ENCODE assay signal across 2 cellular contexts in the genomic region with DNA sequence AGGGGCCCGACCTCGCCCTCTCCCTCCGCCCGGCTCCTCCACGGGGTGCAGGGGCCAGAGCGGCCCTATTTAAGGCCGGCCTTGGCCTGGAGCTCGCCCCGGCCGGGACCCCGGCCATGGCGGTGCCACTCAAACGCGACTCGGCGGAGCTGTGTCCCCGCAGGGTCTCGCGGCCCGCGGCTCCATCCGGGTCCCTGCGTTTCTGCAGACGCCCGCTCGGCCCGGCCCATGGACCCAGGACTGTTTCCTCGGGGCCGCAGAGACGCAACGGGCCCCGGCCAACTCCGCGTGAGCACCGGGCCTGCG.
TF ChIP-seq lines count a peak whose summit lies in the region.

No MANE protein-coding gene starts in this region.

TF ChIP-seq in HEK293, 187 proteins besides CTCF, POLR2A, EP300 and RAD21 (continued from another document and continues in another):
- TF ChIP-seq, protein P1, sequence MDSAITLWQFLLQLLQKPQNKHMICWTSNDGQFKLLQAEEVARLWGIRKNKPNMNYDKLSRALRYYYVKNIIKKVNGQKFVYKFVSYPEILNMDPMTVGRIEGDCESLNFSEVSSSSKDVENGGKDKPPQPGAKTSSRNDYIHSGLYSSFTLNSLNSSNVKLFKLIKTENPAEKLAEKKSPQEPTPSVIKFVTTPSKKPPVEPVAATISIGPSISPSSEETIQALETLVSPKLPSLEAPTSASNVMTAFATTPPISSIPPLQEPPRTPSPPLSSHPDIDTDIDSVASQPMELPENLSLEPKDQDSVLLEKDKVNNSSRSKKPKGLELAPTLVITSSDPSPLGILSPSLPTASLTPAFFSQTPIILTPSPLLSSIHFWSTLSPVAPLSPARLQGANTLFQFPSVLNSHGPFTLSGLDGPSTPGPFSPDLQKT (IDR thresholded peaks at IDR 0.05; ENCODE audit: borderline replicate concordance, low read depth, low read length): no peak
- TF ChIP-seq ZNF10 (tag by site-specific recombination; IDR thresholded peaks at IDR 0.05) (no peak), ZNF2 (tag by site-specific recombination; IDR thresholded peaks at IDR 0.05) (no peak), ZNF292 (tag by site-specific recombination; IDR thresholded peaks at IDR 0.05; ENCODE audit: borderline replicate concordance, low read depth) (no peak), WT1 (tag by site-specific recombination; IDR thresholded peaks at IDR 0.05) (no peak), SP3 (tag by site-specific recombination; IDR thresholded peaks at IDR 0.05) (no peak), ZNF335 (tag by site-specific recombination; conservative IDR thresholded peaks at IDR 0.05) (peak; percentile 81), IKZF3 (tag by site-specific recombination; IDR thresholded peaks at IDR 0.05) (no peak), ZNF623 (tag by site-specific recombination; IDR thresholded peaks at IDR 0.05) (no peak), ZNF394 (tag by site-specific recombination; IDR thresholded peaks at IDR 0.05; ENCODE audit: borderline replicate concordance) (no peak), SALL2 (tag by site-specific recombination; IDR thresholded peaks at IDR 0.05; ENCODE audit: borderline replicate concordance) (no peak), ZNF214 (tag by site-specific recombination; IDR thresholded peaks at IDR 0.05; ENCODE audit: borderline replicate concordance) (no peak), ZNF707 (tag by site-specific recombination; IDR thresholded peaks at IDR 0.05) (no peak), ZIC2 (tag by site-specific recombination; IDR thresholded peaks at IDR 0.05) (peak; percentile 50), ZNF837 (tag by site-specific recombination; IDR thresholded peaks at IDR 0.05) (no peak)
- TF ChIP-seq, protein P2, sequence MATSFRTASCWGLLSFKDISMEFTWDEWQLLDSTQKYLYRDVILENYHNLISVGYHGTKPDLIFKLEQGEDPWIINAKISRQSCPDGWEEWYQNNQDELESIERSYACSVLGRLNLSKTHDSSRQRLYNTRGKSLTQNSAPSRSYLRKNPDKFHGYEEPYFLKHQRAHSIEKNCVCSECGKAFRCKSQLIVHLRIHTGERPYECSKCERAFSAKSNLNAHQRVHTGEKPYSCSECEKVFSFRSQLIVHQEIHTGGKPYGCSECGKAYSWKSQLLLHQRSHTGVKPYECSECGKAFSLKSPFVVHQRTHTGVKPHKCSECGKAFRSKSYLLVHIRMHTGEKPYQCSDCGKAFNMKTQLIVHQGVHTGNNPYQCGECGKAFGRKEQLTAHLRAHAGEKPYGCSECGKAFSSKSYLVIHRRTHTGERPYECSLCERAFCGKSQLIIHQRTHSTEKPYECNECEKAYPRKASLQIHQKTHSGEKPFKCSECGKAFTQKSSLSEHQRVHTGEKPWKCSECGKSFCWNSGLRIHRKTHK (tag by site-specific recombination; IDR thresholded peaks at IDR 0.05): no peak
- TF ChIP-seq, protein P3, sequence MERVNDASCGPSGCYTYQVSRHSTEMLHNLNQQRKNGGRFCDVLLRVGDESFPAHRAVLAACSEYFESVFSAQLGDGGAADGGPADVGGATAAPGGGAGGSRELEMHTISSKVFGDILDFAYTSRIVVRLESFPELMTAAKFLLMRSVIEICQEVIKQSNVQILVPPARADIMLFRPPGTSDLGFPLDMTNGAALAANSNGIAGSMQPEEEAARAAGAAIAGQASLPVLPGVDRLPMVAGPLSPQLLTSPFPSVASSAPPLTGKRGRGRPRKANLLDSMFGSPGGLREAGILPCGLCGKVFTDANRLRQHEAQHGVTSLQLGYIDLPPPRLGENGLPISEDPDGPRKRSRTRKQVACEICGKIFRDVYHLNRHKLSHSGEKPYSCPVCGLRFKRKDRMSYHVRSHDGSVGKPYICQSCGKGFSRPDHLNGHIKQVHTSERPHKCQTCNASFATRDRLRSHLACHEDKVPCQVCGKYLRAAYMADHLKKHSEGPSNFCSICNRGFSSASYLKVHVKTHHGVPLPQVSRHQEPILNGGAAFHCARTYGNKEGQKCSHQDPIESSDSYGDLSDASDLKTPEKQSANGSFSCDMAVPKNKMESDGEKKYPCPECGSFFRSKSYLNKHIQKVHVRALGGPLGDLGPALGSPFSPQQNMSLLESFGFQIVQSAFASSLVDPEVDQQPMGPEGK (tag by site-specific recombination; IDR thresholded peaks at IDR 0.05): peak; percentile 19; the same call in 1 of the 2 replicates
- TF ChIP-seq, protein P4, sequence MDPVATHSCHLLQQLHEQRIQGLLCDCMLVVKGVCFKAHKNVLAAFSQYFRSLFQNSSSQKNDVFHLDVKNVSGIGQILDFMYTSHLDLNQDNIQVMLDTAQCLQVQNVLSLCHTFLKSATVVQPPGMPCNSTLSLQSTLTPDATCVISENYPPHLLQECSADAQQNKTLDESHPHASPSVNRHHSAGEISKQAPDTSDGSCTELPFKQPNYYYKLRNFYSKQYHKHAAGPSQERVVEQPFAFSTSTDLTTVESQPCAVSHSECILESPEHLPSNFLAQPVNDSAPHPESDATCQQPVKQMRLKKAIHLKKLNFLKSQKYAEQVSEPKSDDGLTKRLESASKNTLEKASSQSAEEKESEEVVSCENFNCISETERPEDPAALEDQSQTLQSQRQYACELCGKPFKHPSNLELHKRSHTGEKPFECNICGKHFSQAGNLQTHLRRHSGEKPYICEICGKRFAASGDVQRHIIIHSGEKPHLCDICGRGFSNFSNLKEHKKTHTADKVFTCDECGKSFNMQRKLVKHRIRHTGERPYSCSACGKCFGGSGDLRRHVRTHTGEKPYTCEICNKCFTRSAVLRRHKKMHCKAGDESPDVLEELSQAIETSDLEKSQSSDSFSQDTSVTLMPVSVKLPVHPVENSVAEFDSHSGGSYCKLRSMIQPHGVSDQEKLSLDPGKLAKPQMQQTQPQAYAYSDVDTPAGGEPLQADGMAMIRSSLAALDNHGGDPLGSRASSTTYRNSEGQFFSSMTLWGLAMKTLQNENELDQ (tag by site-specific recombination; IDR thresholded peaks at IDR 0.05; ENCODE audit: low read depth): no peak

TF ChIP-seq in HepG2, 621 proteins besides CTCF, POLR2A, EP300 and RAD21 (continued from another document):
- TF ChIP-seq, protein P5, sequence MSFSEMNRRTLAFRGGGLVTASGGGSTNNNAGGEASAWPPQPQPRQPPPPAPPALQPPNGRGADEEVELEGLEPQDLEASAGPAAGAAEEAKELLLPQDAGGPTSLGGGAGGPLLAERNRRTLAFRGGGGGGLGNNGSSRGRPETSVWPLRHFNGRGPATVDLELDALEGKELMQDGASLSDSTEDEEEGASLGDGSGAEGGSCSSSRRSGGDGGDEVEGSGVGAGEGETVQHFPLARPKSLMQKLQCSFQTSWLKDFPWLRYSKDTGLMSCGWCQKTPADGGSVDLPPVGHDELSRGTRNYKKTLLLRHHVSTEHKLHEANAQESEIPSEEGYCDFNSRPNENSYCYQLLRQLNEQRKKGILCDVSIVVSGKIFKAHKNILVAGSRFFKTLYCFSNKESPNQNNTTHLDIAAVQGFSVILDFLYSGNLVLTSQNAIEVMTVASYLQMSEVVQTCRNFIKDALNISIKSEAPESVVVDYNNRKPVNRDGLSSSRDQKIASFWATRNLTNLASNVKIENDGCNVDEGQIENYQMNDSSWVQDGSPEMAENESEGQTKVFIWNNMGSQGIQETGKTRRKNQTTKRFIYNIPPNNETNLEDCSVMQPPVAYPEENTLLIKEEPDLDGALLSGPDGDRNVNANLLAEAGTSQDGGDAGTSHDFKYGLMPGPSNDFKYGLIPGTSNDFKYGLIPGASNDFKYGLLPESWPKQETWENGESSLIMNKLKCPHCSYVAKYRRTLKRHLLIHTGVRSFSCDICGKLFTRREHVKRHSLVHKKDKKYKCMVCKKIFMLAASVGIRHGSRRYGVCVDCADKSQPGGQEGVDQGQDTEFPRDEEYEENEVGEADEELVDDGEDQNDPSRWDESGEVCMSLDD (CRISPR knock-in tag; IDR thresholded peaks at IDR 0.05; ENCODE audit: borderline replicate concordance): 0 out of 2 replicates have a peak, but pooled peaks have one; percentile 22
- TF ChIP-seq MLLT10 (CRISPR knock-in tag; IDR thresholded peaks at IDR 0.05) (no peak), ZNF468 (CRISPR knock-in tag; IDR thresholded peaks at IDR 0.05) (0 out of 2 replicates have a peak, but pooled peaks have one; percentile 12), ZNF614 (CRISPR knock-in tag; IDR thresholded peaks at IDR 0.05; ENCODE audit: borderline replicate concordance) (peak; percentile 2; the same call in 1 of the 2 replicates), ISX (CRISPR knock-in tag; conservative IDR thresholded peaks at IDR 0.05) (peak; percentile 27; the same call in 1 of the 2 replicates), ZNF451 (CRISPR knock-in tag; IDR thresholded peaks at IDR 0.05) (no peak), ZBTB8A (CRISPR knock-in tag; IDR thresholded peaks at IDR 0.05; ENCODE audit: borderline replicate concordance, low read depth) (0 out of 2 replicates have a peak, but pooled peaks have one; percentile 8), TEAD3 (CRISPR knock-in tag; optimal IDR thresholded peaks at IDR 0.05; ENCODE audit: borderline replicate concordance) (no peak), SALL2 (CRISPR knock-in tag; IDR thresholded peaks at IDR 0.05) (0 out of 2 replicates have a peak, but pooled peaks have one; percentile 8), ZC3H13 (CRISPR knock-in tag; IDR thresholded peaks at IDR 0.05) (no peak), ZNF549 (CRISPR knock-in tag; IDR thresholded peaks at IDR 0.05) (no peak), FOXO1 (CRISPR knock-in tag; IDR thresholded peaks at IDR 0.05) (no peak), ZNF235 (CRISPR knock-in tag; IDR thresholded peaks at IDR 0.05; ENCODE audit: borderline replicate concordance) (0 out of 2 replicates have a peak, but pooled peaks have one; percentile 11), TEAD2 (CRISPR knock-in tag; IDR thresholded peaks at IDR 0.05) (no peak), HNRNPUL1 (IDR thresholded peaks at IDR 0.05; ENCODE audit: low read depth, low read length) (no peak)
- TF ChIP-seq, protein P6, sequence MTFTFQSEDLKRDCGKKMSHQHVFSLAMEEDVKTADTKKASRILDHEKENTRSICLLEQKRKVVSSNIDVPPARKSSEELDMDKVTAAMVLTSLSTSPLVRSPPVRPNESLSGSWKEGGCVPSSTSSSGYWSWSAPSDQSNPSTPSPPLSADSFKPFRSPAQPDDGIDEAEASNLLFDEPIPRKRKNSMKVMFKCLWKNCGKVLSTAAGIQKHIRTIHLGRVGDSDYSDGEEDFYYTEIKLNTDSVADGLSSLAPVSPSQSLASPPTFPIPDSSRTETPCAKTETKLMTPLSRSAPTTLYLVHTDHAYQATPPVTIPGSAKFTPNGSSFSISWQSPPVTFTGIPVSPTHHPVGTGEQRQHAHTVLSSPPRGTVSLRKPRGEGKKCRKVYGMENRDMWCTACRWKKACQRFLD (CRISPR knock-in tag; IDR thresholded peaks at IDR 0.05; ENCODE audit: borderline replicate concordance): no peak
